Comparison of ENCODE assay signal across 8 cellular contexts in the genomic region with DNA sequence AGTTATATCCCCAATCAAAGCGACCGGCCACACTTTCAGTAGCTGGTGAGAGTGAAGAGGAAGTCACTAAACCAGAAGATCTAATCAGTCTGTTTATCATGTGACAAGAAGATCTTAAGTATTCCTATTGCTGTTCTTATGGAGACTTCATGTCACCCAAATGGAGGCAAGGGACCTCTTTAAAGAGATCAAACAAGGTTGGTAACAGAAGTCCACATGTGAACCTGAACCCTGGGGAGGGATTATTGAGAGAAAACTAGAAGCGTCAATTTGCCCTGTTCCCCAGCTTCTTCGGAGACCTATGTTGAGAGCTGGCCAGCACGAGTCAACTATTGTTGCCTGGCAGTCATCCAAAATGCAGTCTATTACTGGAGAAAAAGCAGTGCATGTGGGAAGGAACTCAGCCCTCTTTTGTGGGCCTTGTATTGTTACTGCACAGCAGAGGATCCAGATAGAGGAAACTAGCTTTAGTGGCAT.
DNase-seq lines count a peak whose midpoint lies in the region; ATAC-seq lines count a peak whose summit lies in the region.

No MANE protein-coding gene starts in this region.

- H3K36me3 Mint-ChIP-seq in CD8-positive, alpha-beta memory T cell = no peaks in the 10 kb centered on the region

- no peak overlapping the region for H3K9ac ChIP-seq in neuronal stem cell (ENCODE audit: low read depth, low read length, poor library complexity)

- H4K91ac ChIP-seq in neuronal stem cell (ENCODE audit: low read depth, low read length, poor library complexity) = no peak overlapping the region

- peak in 3 of 5 donors; percentile 35 to 55 (median 36) for DNase-seq in CD8-positive, alpha-beta memory T cell
- peak; percentile 71 for DNase-seq in H4 (ENCODE audit: low spot score)
- DNase-seq in NCI-H774 (lab: John Stamatoyannopoulos, UW) = peak; percentile 51
- peak in 1 of 3 donors; percentile 6 for DNase-seq in effector memory CD4-positive, alpha-beta T cell
- no peak for DNase-seq in sciatic nerve (ENCODE audit: low spot score)
- no peak for DNase-seq in neuronal stem cell (ENCODE audit: low spot score)
- DNase-seq in stimulated activated CD4-positive, alpha-beta T cell treated with anti-CD3 and anti-CD28 coated beads, Interleukin-2, amount 100 ng/mL, for 48 hours = no peak

- peak overlapping the region; percentile 4 for H3K4me3 ChIP-seq in CD8-positive, alpha-beta memory T cell (ENCODE audit: low read length)
- H3K4me3 ChIP-seq in effector memory CD4-positive, alpha-beta T cell (ENCODE audit: insufficient read depth, low read depth, low read length, poor library complexity, severe bottlenecking) = peak overlapping the region; percentile 28
- no peak overlapping the region for H3K4me3 ChIP-seq in neuronal stem cell (ENCODE audit: low read length in 2 of 2)

- no peak overlapping the region for H3K4me2 ChIP-seq in neuronal stem cell (ENCODE audit: insufficient read depth, low read length, poor library complexity, severe bottlenecking)

- no peaks in the 10 kb centered on the region for H3K36me3 ChIP-seq in CD8-positive, alpha-beta memory T cell (ENCODE audit: insufficient read depth, low read length)
- no peaks in the 10 kb centered on the region for H3K36me3 ChIP-seq in effector memory CD4-positive, alpha-beta T cell (ENCODE audit: control insufficient read depth, insufficient read depth, low read length)
- H3K36me3 ChIP-seq in neuronal stem cell (replicated peaks in 1 of 2; ENCODE audit: control insufficient read depth in 2 of 2, insufficient read depth in 2 of 2, low read length in 2 of 2) = no peaks in the 10 kb centered on the region

- no peaks in the 10 kb centered on the region for H3K27me3 Mint-ChIP-seq in CD8-positive, alpha-beta memory T cell

- peaks cover 45 to 63% (median 54%) of the 10 kb centered on the region in 3 donors for H3K4me1 Mint-ChIP-seq in CD8-positive, alpha-beta memory T cell

- no peak overlapping the region for H2BK5ac ChIP-seq in neuronal stem cell (ENCODE audit: low read length)

- H3K9me3 ChIP-seq in CD8-positive, alpha-beta memory T cell (ENCODE audit: low read length) = no peaks in the 10 kb centered on the region
- no peaks in the 10 kb centered on the region for H3K9me3 ChIP-seq in effector memory CD4-positive, alpha-beta T cell (ENCODE audit: control insufficient read depth, low read length)
- no peaks in the 10 kb centered on the region for H3K9me3 ChIP-seq in neuronal stem cell (replicated peaks in 1 of 2; ENCODE audit: control insufficient read depth in 2 of 2, insufficient read depth in 1 of 2, low read depth in 1 of 2, low read length in 2 of 2)

- H3K27me3 ChIP-seq in CD8-positive, alpha-beta memory T cell (ENCODE audit: insufficient read depth, low read length, poor library complexity, severe bottlenecking) = no peaks in the 10 kb centered on the region
- H3K27me3 ChIP-seq in effector memory CD4-positive, alpha-beta T cell (replicated peaks; ENCODE audit: control insufficient read depth, insufficient read depth, low read length, poor library complexity, severe bottlenecking) = no peaks in the 10 kb centered on the region
- H3K27me3 ChIP-seq in neuronal stem cell (ENCODE audit: control insufficient read depth in 3 of 3, insufficient read depth in 3 of 3, low read depth in 1 of 3, low read length in 3 of 3) = no peaks in the 10 kb centered on the region

- no peak overlapping the region for H3K18ac ChIP-seq in neuronal stem cell (ENCODE audit: low read length)

- no peak overlapping the region for H2BK120ac ChIP-seq in neuronal stem cell (ENCODE audit: low read depth, low read length)

- WGBS in neuronal stem cell (ENCODE audit: extremely low coverage in 2 of 2, insufficient read length in 2 of 2, insufficient replicate concordance in 1 of 2), 2 donors = no CpG with 5 or more reads among the region's 5 CpGs

- H3K23ac ChIP-seq in neuronal stem cell (ENCODE audit: low read depth, low read length, poor library complexity) = no peak overlapping the region

- H4K8ac ChIP-seq in neuronal stem cell (ENCODE audit: low read depth, low read length) = no peak overlapping the region

- no peak overlapping the region for H2BK12ac ChIP-seq in neuronal stem cell (ENCODE audit: low read length)

- H3K4ac ChIP-seq in neuronal stem cell (ENCODE audit: low read length) = no peak overlapping the region

- no peak overlapping the region for H2AFZ ChIP-seq in neuronal stem cell (ENCODE audit: low read length)

- H3K4me1 ChIP-seq in CD8-positive, alpha-beta memory T cell (ENCODE audit: insufficient read depth, low read length) = peaks cover 33% of the 10 kb centered on the region
- H3K4me1 ChIP-seq in effector memory CD4-positive, alpha-beta T cell (ENCODE audit: control insufficient read depth, insufficient read depth, low read length, poor library complexity, severe bottlenecking) = peaks cover 16% of the 10 kb centered on the region
- H3K4me1 ChIP-seq in neuronal stem cell (ENCODE audit: control insufficient read depth in 2 of 2, insufficient read depth in 1 of 2, low read depth in 1 of 2, low read length in 2 of 2) = no peaks in the 10 kb centered on the region

- CTCF ChIA-PET in CD8-positive, alpha-beta memory T cell (lab: Charles Lee) = interaction anchor here (0.7 to 2.2 kb wide), 3 partner anchors 58 to 89 kb away, joined by 3 to 6 read pairs (median 6); a partner anchor contains a TSS

- intact Hi-C loops in sciatic nerve (cut with DNase I) = no loop called here

- no peak overlapping the region for H2AK5ac ChIP-seq in neuronal stem cell (ENCODE audit: low read depth, low read length)

- H3K79me1 ChIP-seq in neuronal stem cell (ENCODE audit: low read depth, low read length) = no peaks in the 10 kb centered on the region

- H3K14ac ChIP-seq in neuronal stem cell (ENCODE audit: low read length) = no peak overlapping the region

- H3K4me3 Mint-ChIP-seq in CD8-positive, alpha-beta memory T cell = peak overlapping the region; percentile 48 to 88 (median 68)

- H3K9me3 Mint-ChIP-seq in CD8-positive, alpha-beta memory T cell = no peaks in the 10 kb centered on the region

- H3K27ac Mint-ChIP-seq in CD8-positive, alpha-beta memory T cell = peak overlapping the region; percentile 0 to 84 (median 30)

- no peak overlapping the region for H3K27ac ChIP-seq in CD8-positive, alpha-beta memory T cell (ENCODE audit: low read depth, low read length)
- peak overlapping the region; percentile 13 for H3K27ac ChIP-seq in effector memory CD4-positive, alpha-beta T cell (ENCODE audit: insufficient read depth, low read length, poor library complexity, severe bottlenecking)
- no peak overlapping the region for H3K27ac ChIP-seq in neuronal stem cell (replicated peaks; ENCODE audit: low read length)

- no peak overlapping the region for H2BK15ac ChIP-seq in neuronal stem cell (ENCODE audit: low read length)

- peak; percentile 90 for ATAC-seq in sciatic nerve
- no peak for ATAC-seq in HG03159 (IDR thresholded peaks at IDR 0.05; ENCODE audit: unreplicated experiment)

- POLR2A ChIA-PET in CD8-positive, alpha-beta memory T cell (lab: Charles Lee) = no interaction called here

Comparison
In these comparisons a context has a peak if more than half of its experiments do, and no peak if none do; other contexts are left out.
1. DNase-seq: peak in CD8-positive, alpha-beta memory T cell (3 of 5), H4 (single experiment) and NCI-H774 (single experiment); none in sciatic nerve (single experiment), neuronal stem cell (single experiment) and stimulated activated CD4-positive, alpha-beta T cell treated with anti-CD3 and anti-CD28 coated beads, Interleukin-2, amount 100 ng/mL, for 48 hours (0 of 2).
2. H3K4me3 ChIP-seq: peak in CD8-positive, alpha-beta memory T cell (single experiment) and effector memory CD4-positive, alpha-beta T cell (single experiment); none in neuronal stem cell (0 of 2).